1 cellular context compared by ENCODE assay signal in the genomic region with DNA sequence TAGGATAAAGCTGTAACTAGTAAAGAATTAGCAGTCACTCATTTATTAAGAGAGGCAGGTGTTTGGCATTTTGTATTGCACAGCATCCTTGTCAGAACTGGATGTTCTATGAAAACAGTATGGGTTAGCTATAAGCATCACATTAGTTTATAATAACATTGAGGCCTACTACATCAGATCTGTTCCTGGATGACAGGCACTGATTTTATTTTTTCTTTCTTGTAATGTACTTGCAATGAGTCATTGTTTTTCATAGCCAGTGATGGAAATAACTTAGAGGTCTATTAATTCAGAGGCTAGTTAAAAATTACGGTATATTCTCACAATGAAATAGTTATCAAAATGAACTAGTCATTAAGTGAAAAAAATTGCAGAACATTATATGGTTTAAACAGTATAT.
TF ChIP-seq lines count a peak whose summit lies in the region.

No MANE protein-coding gene starts in this region.

TF ChIP-seq in IMR-90, 13 proteins besides CTCF, POLR2A, EP300 and RAD21:
- TF ChIP-seq RCOR1 (IDR thresholded peaks at IDR 0.05; ENCODE audit: insufficient replicate concordance, low read length) (no peak), RFX5 (IDR thresholded peaks at IDR 0.05; ENCODE audit: low read depth, low read length) (no peak), MXI1 (IDR thresholded peaks at IDR 0.05; ENCODE audit: borderline replicate concordance, low read depth, low read length) (no peak), BHLHE40 (IDR thresholded peaks at IDR 0.05; ENCODE audit: low read depth, low read length) (peak; percentile 16; the same call in 1 of the 2 replicates), NFE2L2 (IDR thresholded peaks at IDR 0.05; ENCODE audit: low read depth, low read length) (no peak), MAFK (IDR thresholded peaks at IDR 0.05; ENCODE audit: low read depth, low read length) (no peak), FOS (IDR thresholded peaks at IDR 0.05; ENCODE audit: low read depth, low read length) (0 out of 2 replicates have a peak, but pooled peaks have one; percentile 24), MAZ (IDR thresholded peaks at IDR 0.05; ENCODE audit: borderline replicate concordance, low read depth, low read length) (no peak), CEBPB (IDR thresholded peaks at IDR 0.05; ENCODE audit: low read depth, low read length) (no peak)
TF ChIP-seq in IMR-90: peak in this region for 2.
